ENCODE assay signal across 9 cellular contexts in genomic region chr10:36692759-36693158, GRCh38.
"Had no signal": no experiment of that assay in that cellular context is flagged by ENCODE, and none has a peak within 500 bp of the region (broad histone marks: within the 10 kb centered on the region; RNA-seq: fewer than 3 reads in every experiment).

No MANE protein-coding gene starts in this region.

- H3K4me1 Mint-ChIP-seq: IgD-negative memory B cell had no signal

- H3K9ac ChIP-seq: GM23248 had no signal

- H3K36me3 Mint-ChIP-seq: IgD-negative memory B cell had no signal

- H3K4me3 ChIP-seq: GM23248, HAP-1 had no signal

- H2AFZ ChIP-seq: GM23248 had no signal

- H3K27ac Mint-ChIP-seq: HFFc6, IgD-negative memory B cell had no signal

- H3K27ac ChIP-seq: GM23248, HL-60 had no signal

- H3K9me3 ChIP-seq: HAP-1 had no signal

- H3K4me1 ChIP-seq: HAP-1 had no signal

- DNase-seq: GM23248, H7, HFFc6, KBM-7 had no signal

- H3K36me3 ChIP-seq: HAP-1 had no signal

- ATAC-seq: HCT116, HepG2 had no signal

- FAIRE-seq: HepG2 had no signal

- H3K4me3 Mint-ChIP-seq: HFFc6 had no signal

- H3K27me3 Mint-ChIP-seq: IgD-negative memory B cell had no signal
